Comparison of ENCODE assay signal across 1 cellular context in genomic region chr7:151172273-151173141, GRCh38.
TF ChIP-seq lines count a peak whose summit lies in the region.

No MANE protein-coding gene starts in this region.

TF ChIP-seq in HepG2, 621 proteins besides CTCF, POLR2A, EP300 and RAD21 (continued from another document and continues in another):
- no peak for TF ChIP-seq SKI (IDR thresholded peaks at IDR 0.05; ENCODE audit: partially characterized antibody)
- TF ChIP-seq FOXK2 (IDR thresholded peaks at IDR 0.05) = no peak
- 0 out of 2 replicates have a peak, but pooled peaks have one; percentile 44 for TF ChIP-seq PPARG (CRISPR knock-in tag; conservative IDR thresholded peaks at IDR 0.05)
- TF ChIP-seq, protein P1, sequence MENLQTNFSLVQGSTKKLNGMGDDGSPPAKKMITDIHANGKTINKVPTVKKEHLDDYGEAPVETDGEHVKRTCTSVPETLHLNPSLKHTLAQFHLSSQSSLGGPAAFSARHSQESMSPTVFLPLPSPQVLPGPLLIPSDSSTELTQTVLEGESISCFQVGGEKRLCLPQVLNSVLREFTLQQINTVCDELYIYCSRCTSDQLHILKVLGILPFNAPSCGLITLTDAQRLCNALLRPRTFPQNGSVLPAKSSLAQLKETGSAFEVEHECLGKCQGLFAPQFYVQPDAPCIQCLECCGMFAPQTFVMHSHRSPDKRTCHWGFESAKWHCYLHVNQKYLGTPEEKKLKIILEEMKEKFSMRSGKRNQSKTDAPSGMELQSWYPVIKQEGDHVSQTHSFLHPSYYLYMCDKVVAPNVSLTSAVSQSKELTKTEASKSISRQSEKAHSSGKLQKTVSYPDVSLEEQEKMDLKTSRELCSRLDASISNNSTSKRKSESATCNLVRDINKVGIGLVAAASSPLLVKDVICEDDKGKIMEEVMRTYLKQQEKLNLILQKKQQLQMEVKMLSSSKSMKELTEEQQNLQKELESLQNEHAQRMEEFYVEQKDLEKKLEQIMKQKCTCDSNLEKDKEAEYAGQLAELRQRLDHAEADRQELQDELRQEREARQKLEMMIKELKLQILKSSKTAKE (CRISPR knock-in tag; IDR thresholded peaks at IDR 0.05; ENCODE audit: borderline replicate concordance) = no peak
- TF ChIP-seq IRF1 (CRISPR knock-in tag; IDR thresholded peaks at IDR 0.05; ENCODE audit: low read depth) = 0 out of 2 replicates have a peak, but pooled peaks have one; percentile 31
- TF ChIP-seq MTF2 (CRISPR knock-in tag; IDR thresholded peaks at IDR 0.05; ENCODE audit: borderline replicate concordance) = peak; percentile 88; the same call in 1 of the 2 replicates
- TF ChIP-seq TCF7L2 (IDR thresholded peaks at IDR 0.05; ENCODE audit: low read depth, low read length) = no peak
- no peak for TF ChIP-seq ZBTB39 (CRISPR knock-in tag; IDR thresholded peaks at IDR 0.05)
- 0 out of 2 replicates have a peak, but pooled peaks have one; percentile 69 for TF ChIP-seq ZNF136 (CRISPR knock-in tag; IDR thresholded peaks at IDR 0.05; ENCODE audit: low read depth)
- 0 out of 2 replicates have a peak, but pooled peaks have one; percentile 37 for TF ChIP-seq SRY (CRISPR knock-in tag; IDR thresholded peaks at IDR 0.05)
- peak; percentile 79 for TF ChIP-seq ZNF331 (CRISPR knock-in tag; IDR thresholded peaks at IDR 0.05)
- TF ChIP-seq NFATC3 (CRISPR knock-in tag; IDR thresholded peaks at IDR 0.05) = peak; percentile 39; the same call in 1 of the 2 replicates
- no peak for TF ChIP-seq SP1 (IDR thresholded peaks at IDR 0.05)
- 0 out of 2 replicates have a peak, but pooled peaks have one; percentile 39 for TF ChIP-seq SP1 (CRISPR knock-in tag; IDR thresholded peaks at IDR 0.05)
- TF ChIP-seq, protein P2, sequence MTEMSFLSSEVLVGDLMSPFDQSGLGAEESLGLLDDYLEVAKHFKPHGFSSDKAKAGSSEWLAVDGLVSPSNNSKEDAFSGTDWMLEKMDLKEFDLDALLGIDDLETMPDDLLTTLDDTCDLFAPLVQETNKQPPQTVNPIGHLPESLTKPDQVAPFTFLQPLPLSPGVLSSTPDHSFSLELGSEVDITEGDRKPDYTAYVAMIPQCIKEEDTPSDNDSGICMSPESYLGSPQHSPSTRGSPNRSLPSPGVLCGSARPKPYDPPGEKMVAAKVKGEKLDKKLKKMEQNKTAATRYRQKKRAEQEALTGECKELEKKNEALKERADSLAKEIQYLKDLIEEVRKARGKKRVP (CRISPR knock-in tag; IDR thresholded peaks at IDR 0.05) = 0 out of 4 replicates have a peak, but pooled peaks of 1 of the 2 experiments have one; percentile 20
- TF ChIP-seq CENPT (CRISPR knock-in tag; IDR thresholded peaks at IDR 0.05; ENCODE audit: low read depth) = no peak
- TF ChIP-seq KLF16 (CRISPR knock-in tag; IDR thresholded peaks at IDR 0.05) = peak in 1 of 2 experiments; percentile 69; a peak in 1 of 4 replicates
- no peak for TF ChIP-seq AFF4 (CRISPR knock-in tag; IDR thresholded peaks at IDR 0.05)
- TF ChIP-seq NAIF1 (CRISPR knock-in tag; IDR thresholded peaks at IDR 0.05; ENCODE audit: borderline replicate concordance) = no peak
- TF ChIP-seq PHF8 (CRISPR knock-in tag; IDR thresholded peaks at IDR 0.05) = peak; percentile 39; the same call in 1 of the 2 replicates
- no peak for TF ChIP-seq BATF2 (CRISPR knock-in tag; IDR thresholded peaks at IDR 0.05)
- TF ChIP-seq, protein P3, sequence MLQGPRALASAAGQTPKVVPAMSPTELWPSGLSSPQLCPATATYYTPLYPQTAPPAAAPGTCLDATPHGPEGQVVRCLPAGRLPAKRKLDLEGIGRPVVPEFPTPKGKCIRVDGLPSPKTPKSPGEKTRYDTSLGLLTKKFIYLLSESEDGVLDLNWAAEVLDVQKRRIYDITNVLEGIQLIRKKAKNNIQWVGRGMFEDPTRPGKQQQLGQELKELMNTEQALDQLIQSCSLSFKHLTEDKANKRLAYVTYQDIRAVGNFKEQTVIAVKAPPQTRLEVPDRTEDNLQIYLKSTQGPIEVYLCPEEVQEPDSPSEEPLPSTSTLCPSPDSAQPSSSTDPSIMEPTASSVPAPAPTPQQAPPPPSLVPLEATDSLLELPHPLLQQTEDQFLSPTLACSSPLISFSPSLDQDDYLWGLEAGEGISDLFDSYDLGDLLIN (CRISPR knock-in tag; IDR thresholded peaks at IDR 0.05; ENCODE audit: borderline replicate concordance) = no peak
- peak; percentile 50; the same call in 1 of the 2 replicates for TF ChIP-seq KDM4B (CRISPR knock-in tag; IDR thresholded peaks at IDR 0.05)
- no peak for TF ChIP-seq USF2 (IDR thresholded peaks at IDR 0.05; ENCODE audit: low read depth, low read length)
- no peak for TF ChIP-seq USF2 (CRISPR knock-in tag; IDR thresholded peaks at IDR 0.05; ENCODE audit: borderline replicate concordance)
- no peak for TF ChIP-seq NONO (IDR thresholded peaks at IDR 0.05)
- peak; percentile 75 for TF ChIP-seq NONO (CRISPR knock-in tag; conservative IDR thresholded peaks at IDR 0.05)
- TF ChIP-seq ZNF362 (CRISPR knock-in tag; IDR thresholded peaks at IDR 0.05; ENCODE audit: borderline replicate concordance) = peak; percentile 29; the same call in 1 of the 2 replicates
- TF ChIP-seq FOXA1 (IDR thresholded peaks at IDR 0.05) = no peak
- TF ChIP-seq FOXA1 (CRISPR knock-in tag; IDR thresholded peaks at IDR 0.05) = 0 out of 2 replicates have a peak, but pooled peaks have one; percentile 5
- TF ChIP-seq ZNF205 (CRISPR knock-in tag; IDR thresholded peaks at IDR 0.05) = 0 out of 2 replicates have a peak, but pooled peaks have one; percentile 73
- TF ChIP-seq ARID5B (CRISPR knock-in tag; IDR thresholded peaks at IDR 0.05) = peak; percentile 43; the same call in 1 of the 2 replicates
- TF ChIP-seq, protein P4, sequence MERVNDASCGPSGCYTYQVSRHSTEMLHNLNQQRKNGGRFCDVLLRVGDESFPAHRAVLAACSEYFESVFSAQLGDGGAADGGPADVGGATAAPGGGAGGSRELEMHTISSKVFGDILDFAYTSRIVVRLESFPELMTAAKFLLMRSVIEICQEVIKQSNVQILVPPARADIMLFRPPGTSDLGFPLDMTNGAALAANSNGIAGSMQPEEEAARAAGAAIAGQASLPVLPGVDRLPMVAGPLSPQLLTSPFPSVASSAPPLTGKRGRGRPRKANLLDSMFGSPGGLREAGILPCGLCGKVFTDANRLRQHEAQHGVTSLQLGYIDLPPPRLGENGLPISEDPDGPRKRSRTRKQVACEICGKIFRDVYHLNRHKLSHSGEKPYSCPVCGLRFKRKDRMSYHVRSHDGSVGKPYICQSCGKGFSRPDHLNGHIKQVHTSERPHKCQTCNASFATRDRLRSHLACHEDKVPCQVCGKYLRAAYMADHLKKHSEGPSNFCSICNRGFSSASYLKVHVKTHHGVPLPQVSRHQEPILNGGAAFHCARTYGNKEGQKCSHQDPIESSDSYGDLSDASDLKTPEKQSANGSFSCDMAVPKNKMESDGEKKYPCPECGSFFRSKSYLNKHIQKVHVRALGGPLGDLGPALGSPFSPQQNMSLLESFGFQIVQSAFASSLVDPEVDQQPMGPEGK (CRISPR knock-in tag; IDR thresholded peaks at IDR 0.05) = 0 out of 2 replicates have a peak, but pooled peaks have one; percentile 13
